Comparison of ENCODE assay signal across 1 cellular context in the genomic region with DNA sequence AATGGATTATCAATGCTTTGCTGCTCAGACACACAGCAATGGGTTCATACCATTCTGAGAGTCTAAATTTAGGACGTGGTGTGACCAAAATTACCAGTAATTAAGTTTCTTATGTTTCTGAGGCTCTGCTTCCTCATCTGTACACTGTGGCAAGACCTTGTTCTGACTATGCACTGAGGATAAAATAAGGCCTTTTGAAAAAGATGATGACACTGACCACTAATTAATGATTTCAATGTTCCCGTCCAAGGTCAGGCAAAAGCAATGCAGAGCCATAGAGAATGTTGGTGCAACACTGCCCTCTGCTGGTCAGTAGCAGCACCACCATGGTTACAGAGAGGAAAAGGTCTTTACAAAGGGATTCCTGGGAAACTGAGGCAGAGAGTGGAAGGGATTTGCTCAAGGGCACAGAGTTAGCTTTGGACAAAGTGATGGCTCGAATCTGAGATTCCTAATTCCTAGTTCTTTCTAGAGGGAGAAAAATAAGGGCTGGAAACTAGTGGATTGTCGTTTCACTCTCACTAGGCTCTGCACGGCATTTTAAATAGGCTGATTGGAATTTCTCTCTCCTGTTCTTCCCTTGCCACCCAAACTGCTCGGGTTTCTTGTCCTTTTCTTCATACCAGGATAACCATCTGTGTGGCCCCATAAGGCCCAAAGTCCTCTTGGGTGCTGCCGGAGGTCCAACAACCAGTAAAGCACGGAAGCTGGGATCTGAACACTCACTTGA.
TF ChIP-seq lines count a peak whose summit lies in the region.

No MANE protein-coding gene starts in this region.

TF ChIP-seq in GM23338, 12 proteins besides CTCF, POLR2A, EP300 and RAD21 (continued from another document):
- no peak for TF ChIP-seq EZH2 (IDR thresholded peaks at IDR 0.05; ENCODE audit: low read depth, unreplicated experiment)
- TF ChIP-seq POLR2AphosphoS5 (IDR thresholded peaks at IDR 0.05; ENCODE audit: low read depth): no peak
- TF ChIP-seq EZH2phosphoT487 (IDR thresholded peaks at IDR 0.05; ENCODE audit: unreplicated experiment): no peak
- TF ChIP-seq ZNF114 (CRISPR knock-in tag; IDR thresholded peaks at IDR 0.05): no peak
- TF ChIP-seq STAT1 (IDR thresholded peaks at IDR 0.05; ENCODE audit: unreplicated experiment): no peak
- TF ChIP-seq ZNF331 (CRISPR knock-in tag; IDR thresholded peaks at IDR 0.05; ENCODE audit: low read depth): no peak
TF ChIP-seq in GM23338: peak in this region for 0.
